8 cellular contexts compared by ENCODE assay signal in the genomic region with DNA sequence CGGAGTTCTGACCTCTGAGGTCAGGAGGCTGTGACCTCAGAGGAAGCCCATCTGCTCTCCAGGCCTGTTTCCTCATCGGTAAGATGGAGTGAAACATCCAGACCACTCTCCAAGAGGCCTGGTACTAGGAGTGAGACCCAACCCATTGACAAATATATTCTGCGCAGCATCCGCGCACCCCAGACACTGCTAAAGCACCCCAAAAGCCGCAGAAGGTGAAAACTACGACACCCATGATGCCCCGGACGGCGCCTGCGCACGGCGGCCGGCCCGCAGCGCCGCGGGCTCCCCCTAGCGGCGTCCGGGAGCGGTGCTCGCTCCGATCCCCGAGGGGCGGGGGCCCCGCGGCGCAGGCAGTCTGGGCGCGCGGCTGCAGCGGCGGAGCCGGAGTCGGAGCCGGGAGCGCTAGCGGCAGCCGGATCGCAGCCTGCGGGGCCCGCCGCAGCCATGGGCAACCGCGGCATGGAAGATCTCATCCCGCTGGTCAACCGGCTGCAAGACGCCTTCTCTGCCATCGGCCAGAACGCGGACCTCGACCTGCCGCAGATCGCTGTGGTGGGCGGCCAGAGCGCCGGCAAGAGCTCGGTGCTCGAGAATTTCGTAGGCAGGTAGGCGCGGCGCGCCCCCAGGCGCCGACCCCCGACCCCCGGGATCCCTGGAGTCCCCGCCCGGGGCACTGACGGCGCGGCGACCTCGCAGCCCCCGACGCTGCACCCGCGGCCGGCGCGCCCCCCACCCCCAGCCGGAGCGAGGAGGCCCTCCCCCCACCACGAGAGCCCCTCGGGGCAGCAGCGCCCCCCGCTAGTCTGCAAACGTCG. TPM values are rescaled to one million over a fixed set of nuclear protein-coding genes. Genes with fewer than 3 reads are reported as not detected.
DNase-seq lines count a peak whose midpoint lies in the region; ATAC-seq and TF ChIP-seq lines count a peak whose summit lies in the region.

A gene (plus strand): TSS at position 356 of the 818 bp plus-strand sequence. CDS start 92 bp downstream, at position 448.

- no peaks in the 10 kb centered on the region for H3K9me3 Mint-ChIP-seq in activated T-helper 17 cell treated with anti-CD3 and anti-CD28 coated beads, Interleukin-2, amount 50 U/mL, for 72 hours
- H3K9me3 Mint-ChIP-seq in natural killer cell, result no peaks in the 10 kb centered on the region

- H3K4me3 Mint-ChIP-seq in activated T-helper 17 cell treated with anti-CD3 and anti-CD28 coated beads, Interleukin-2, amount 50 U/mL, for 72 hours, result peak within 1 kb of the TSS; percentile 80
- H3K4me3 Mint-ChIP-seq in natural killer cell, result peak within 1 kb of the TSS; percentile 73

- peak within 1 kb of the TSS; percentile 89 for H3K27ac Mint-ChIP-seq in activated T-helper 17 cell treated with anti-CD3 and anti-CD28 coated beads, Interleukin-2, amount 50 U/mL, for 72 hours
- peak within 1 kb of the TSS in 1 of 2 donors; percentile 39 for H3K27ac Mint-ChIP-seq in natural killer cell

- H3K36me3 ChIP-seq in Peyer's patch, result no peaks in the 10 kb centered on the region

- ATAC-seq in GM19043 (IDR thresholded peaks at IDR 0.05; ENCODE audit: low read depth, unreplicated experiment) (peak; percentile 68), HG03571 (IDR thresholded peaks at IDR 0.05; ENCODE audit: unreplicated experiment) (peak; percentile 73), natural killer cell (peak; percentile 98 to 99 (median 99))
- peak; percentile 86 for ATAC-seq in activated T-helper 17 cell treated with anti-CD3 and anti-CD28 coated beads, Interleukin-2, amount 50 U/mL, for 72 hours (replicated peaks)

- H3K27me3 Mint-ChIP-seq in activated T-helper 17 cell treated with anti-CD3 and anti-CD28 coated beads, Interleukin-2, amount 50 U/mL, for 72 hours, result peaks cover 4% of the 10 kb centered on the region
- H3K27me3 Mint-ChIP-seq in natural killer cell (ENCODE audit: low read depth in 2 of 2), result peaks cover 15 to 23% of the 10 kb centered on the region in 2 donors

- intact Hi-C loops in natural killer cell (cut with micrococcal nuclease), result loop anchor here (1.0 kb wide), 1 partner anchor 12 kb away; a partner anchor contains a TSS

- H3K27me3 ChIP-seq in Peyer's patch, result no peaks in the 10 kb centered on the region

- H3K36me3 Mint-ChIP-seq in activated T-helper 17 cell treated with anti-CD3 and anti-CD28 coated beads, Interleukin-2, amount 50 U/mL, for 72 hours (ENCODE audit: low read depth), result no peaks in the 10 kb centered on the region
- H3K36me3 Mint-ChIP-seq in natural killer cell, result no peaks in the 10 kb centered on the region

- H3K27ac ChIP-seq in Peyer's patch, result peak within 1 kb of the TSS in 2 of 4 donors; percentile 11 to 61

- H3K4me1 Mint-ChIP-seq in activated T-helper 17 cell treated with anti-CD3 and anti-CD28 coated beads, Interleukin-2, amount 50 U/mL, for 72 hours, result peaks cover 15% of the 10 kb centered on the region
- H3K4me1 Mint-ChIP-seq in natural killer cell, result peaks cover 5 to 8% of the 10 kb centered on the region in 2 donors

- peak; percentile 53 for DNase-seq in Ammon's horn (ENCODE audit: low spot score)
- DNase-seq in Peyer's patch, result peak; percentile 40 to 79 (median 75)
- peak; percentile 60 for DNase-seq in fibroblast of pulmonary artery (ENCODE audit: low read depth)
- peak; percentile 75 for DNase-seq in natural killer cell
- DNase-seq in stimulated activated naive CD4-positive, alpha-beta T cell treated with Interleukin-2 at 50 U/mL for 16 hours (lab: John Stamatoyannopoulos, UW), result peak; percentile 40

- no peaks in the 10 kb centered on the region for H3K9me3 ChIP-seq in Peyer's patch

- TF ChIP-seq POLR2A in Peyer's patch (IDR thresholded peaks at IDR 0.05), result no peak

- TF ChIP-seq CTCF in Peyer's patch (IDR thresholded peaks at IDR 0.05), result peak; percentile 79 to 99 (median 98)
- TF ChIP-seq CTCF in fibroblast of pulmonary artery (IDR thresholded peaks at IDR 0.05; ENCODE audit: low read length, missing control alignments), result peak; percentile 23
- peak; percentile 92 for TF ChIP-seq CTCF in natural killer cell (IDR thresholded peaks at IDR 0.05)

- peaks cover 0 to 20% (median 9%) of the 10 kb centered on the region in 4 donors for H3K4me1 ChIP-seq in Peyer's patch

- H3K4me3 ChIP-seq in Peyer's patch (peak within 1 kb of the TSS; percentile 54 to 79 (median 73)), fibroblast of pulmonary artery (replicated peaks; ENCODE audit: low read depth, low read length) (peak within 1 kb of the TSS; percentile 64)

RNA-seq across cellular contexts. Expression of the gene that starts here (rescaled TPM):
- 10 to 100 TPM; 14.5 to 85.8 (median 54.4) TPM for total RNA-seq in Peyer's patch
- total RNA-seq in activated T-helper 17 cell treated with anti-CD3 and anti-CD28 coated beads, Interleukin-2, amount 50 U/mL, for 72 hours, result 1 to 10 TPM in 1 of 2 donors, under 1 TPM in 1; 0.84 to 9.2 TPM
- total RNA-seq in natural killer cell, result 1 to 10 TPM; 1.4 to 8.1 (median 2.6) TPM

Comparison
In these comparisons a context has a peak if more than half of its experiments do, and no peak if none do; other contexts are left out.
1. CTCF ChIP-seq: peak in every context shown above with its lines; median percentile 98 in Peyer's patch; 92 in natural killer cell; 23 in fibroblast of pulmonary artery.